Comparison of ENCODE assay signal across 9 cellular contexts in the genomic region with DNA sequence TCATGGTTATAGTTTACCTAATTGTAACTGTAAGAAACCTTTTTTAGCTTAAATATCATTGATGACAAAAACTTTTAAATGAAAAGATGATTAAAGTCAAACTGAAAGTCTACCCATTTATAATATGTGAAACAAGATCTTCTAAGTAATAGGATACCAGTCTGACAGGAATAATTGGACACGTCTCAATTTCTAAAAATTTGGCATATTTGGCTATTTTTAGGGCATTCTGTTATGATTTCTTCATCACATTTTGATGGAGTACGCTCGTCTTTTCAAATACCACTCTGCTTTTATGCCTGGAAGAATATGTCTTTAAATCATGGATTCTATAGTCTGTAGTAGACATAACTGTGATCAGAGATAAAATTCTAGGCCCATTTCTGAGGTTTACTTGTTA. TPM values are rescaled to one million over a fixed set of nuclear protein-coding genes. Genes with fewer than 3 reads are reported as not detected.
DNase-seq lines count a peak whose midpoint lies in the region; ATAC-seq and TF ChIP-seq lines count a peak whose summit lies in the region.
"Had no signal": no experiment of that assay in that cellular context is flagged by ENCODE, and none has a peak within 500 bp of the region (broad histone marks: within the 10 kb centered on the region; RNA-seq: fewer than 3 reads in every experiment).

No MANE protein-coding gene starts in this region.

- no peak for TF ChIP-seq CTCF in thoracic aorta (IDR thresholded peaks at IDR 0.05)

- no peak overlapping the region for H3K4me3 Mint-ChIP-seq in activated naive CD8-positive, alpha-beta T cell
- H3K4me3 Mint-ChIP-seq in activated naive CD8-positive, alpha-beta T cell treated with anti-CD3 and anti-CD28 coated beads, Interleukin-2, amount 50 U/mL, for 24 hours: no peak overlapping the region

- no peaks in the 10 kb centered on the region for H3K36me3 ChIP-seq in thoracic aorta

- ATAC-seq in activated naive CD8-positive, alpha-beta T cell treated with anti-CD3 and anti-CD28 coated beads, Interleukin-2, amount 50 U/mL, for 24 hours: no peak
- no peak for ATAC-seq in thoracic aorta (ENCODE audit: insufficient number of reproducible peaks, low FRiP score, low read depth)

- no peaks in the 10 kb centered on the region for H3K27me3 ChIP-seq in thoracic aorta (replicated peaks; ENCODE audit: insufficient read depth)

- peak overlapping the region; percentile 83 for H3K4me3 ChIP-seq in thoracic aorta

- peaks cover 36% of the 10 kb centered on the region for H3K4me1 Mint-ChIP-seq in activated naive CD8-positive, alpha-beta T cell (ENCODE audit: low read depth)
- H3K4me1 Mint-ChIP-seq in activated naive CD8-positive, alpha-beta T cell treated with anti-CD3 and anti-CD28 coated beads, Interleukin-2, amount 50 U/mL, for 24 hours: peaks cover 44% of the 10 kb centered on the region

- H3K27me3 Mint-ChIP-seq in activated naive CD8-positive, alpha-beta T cell: no peaks in the 10 kb centered on the region
- no peaks in the 10 kb centered on the region for H3K27me3 Mint-ChIP-seq in activated naive CD8-positive, alpha-beta T cell treated with anti-CD3 and anti-CD28 coated beads, Interleukin-2, amount 50 U/mL, for 24 hours
- H3K27me3 Mint-ChIP-seq: CD8-positive, alpha-beta memory T cell had no signal

- H3K9me3 Mint-ChIP-seq in activated naive CD8-positive, alpha-beta T cell (ENCODE audit: low read depth): no peaks in the 10 kb centered on the region
- H3K9me3 Mint-ChIP-seq in activated naive CD8-positive, alpha-beta T cell treated with anti-CD3 and anti-CD28 coated beads, Interleukin-2, amount 50 U/mL, for 24 hours: no peaks in the 10 kb centered on the region
- H3K9me3 Mint-ChIP-seq: CD8-positive, alpha-beta memory T cell had no signal

- H3K4me1 ChIP-seq in thoracic aorta (ENCODE audit: control insufficient read depth in 1 of 2, low read depth in 2 of 2): peaks cover 10 to 20% of the 10 kb centered on the region in 2 donors

- H3K36me3 Mint-ChIP-seq in activated naive CD8-positive, alpha-beta T cell: peaks cover 2% of the 10 kb centered on the region
- H3K36me3 Mint-ChIP-seq in activated naive CD8-positive, alpha-beta T cell treated with anti-CD3 and anti-CD28 coated beads, Interleukin-2, amount 50 U/mL, for 24 hours (ENCODE audit: low read depth): peaks cover 6% of the 10 kb centered on the region

- H3K9me3 ChIP-seq in thoracic aorta: no peaks in the 10 kb centered on the region

- no peak overlapping the region for H3K27ac ChIP-seq in thoracic aorta

- peak overlapping the region; percentile 58 for H3K27ac Mint-ChIP-seq in activated naive CD8-positive, alpha-beta T cell
- no peak overlapping the region for H3K27ac Mint-ChIP-seq in activated naive CD8-positive, alpha-beta T cell treated with anti-CD3 and anti-CD28 coated beads, Interleukin-2, amount 50 U/mL, for 24 hours

- no peak for DNase-seq in activated naive CD8-positive, alpha-beta T cell treated with anti-CD3 and anti-CD28 coated beads, Interleukin-2, amount 50 U/mL, for 24 hours
- DNase-seq in SW480 (ENCODE audit: low spot score): peak; percentile 2
- peak; percentile 4 for DNase-seq in hepatic stellate cell (ENCODE audit: low spot score)
- DNase-seq in thoracic aorta (ENCODE audit: low spot score): no peak
- DNase-seq in globus pallidus (ENCODE audit: low spot score): no peak
- no peak for DNase-seq in NCI-H128 (lab: John Stamatoyannopoulos, UW; ENCODE audit: unreplicated experiment)
- DNase-seq in stimulated activated naive CD4-positive, alpha-beta T cell treated with Interleukin-2 at 50 U/mL for 16 hours (lab: John Stamatoyannopoulos, UW): no peak

RNA-seq across cellular contexts. Expression of a gene that starts 1.3 kb away (rescaled TPM):
- 10 to 100 TPM; 29.8 to 76.6 TPM for total RNA-seq in thoracic aorta

RNA-seq across cellular contexts. Expression of a gene that starts 1.6 kb away (rescaled TPM):
- total RNA-seq in thoracic aorta: 1 to 10 TPM; 3.2 to 4.2 TPM

Comparison
In these comparisons a context has a peak if more than half of its experiments do, and no peak if none do; other contexts are left out.
1. DNase-seq: peak in SW480 (single experiment) and hepatic stellate cell (single experiment); none in activated naive CD8-positive, alpha-beta T cell treated with anti-CD3 and anti-CD28 coated beads, Interleukin-2, amount 50 U/mL, for 24 hours (single experiment), thoracic aorta (single experiment), globus pallidus (single experiment), NCI-H128 (single experiment) and stimulated activated naive CD4-positive, alpha-beta T cell treated with Interleukin-2 at 50 U/mL for 16 hours (single experiment).